In genomic region chr17:2594657-2595085, GRCh38 we compare ENCODE assay signal across 1 cellular context.
TF ChIP-seq lines count a peak whose summit lies in the region.

No MANE protein-coding gene starts in this region.

TF ChIP-seq in GM23338, 12 proteins besides CTCF, POLR2A, EP300 and RAD21 (continued from another document):
- TF ChIP-seq ZNF462 (CRISPR knock-in tag; IDR thresholded peaks at IDR 0.05) = no peak
